ENCODE assay signal across 1 cellular context in genomic region chr20:31673435-31673834, GRCh38.
TF ChIP-seq lines count a peak whose summit lies in the region.

No MANE protein-coding gene starts in this region.

TF ChIP-seq in HepG2, 621 proteins besides CTCF, POLR2A, EP300 and RAD21:
- TF ChIP-seq AGO2 (optimal IDR thresholded peaks at IDR 0.05; ENCODE audit: low read depth, low read length) (peak; percentile 31), ZNF362 (CRISPR knock-in tag; IDR thresholded peaks at IDR 0.05; ENCODE audit: borderline replicate concordance) (0 out of 2 replicates have a peak, but pooled peaks have one; percentile 16), PRDM15 (CRISPR knock-in tag; IDR thresholded peaks at IDR 0.05) (no peak), JUNB (CRISPR knock-in tag; IDR thresholded peaks at IDR 0.05; ENCODE audit: borderline replicate concordance) (no peak), ZNF749 (CRISPR knock-in tag; IDR thresholded peaks at IDR 0.05; ENCODE audit: borderline replicate concordance) (no peak), ZNF121 (CRISPR knock-in tag; IDR thresholded peaks at IDR 0.05) (peak; percentile 84), HNF4A (CRISPR knock-in tag; IDR thresholded peaks at IDR 0.05) (no peak)
